25 cellular contexts compared by ENCODE assay signal in the genomic region with DNA sequence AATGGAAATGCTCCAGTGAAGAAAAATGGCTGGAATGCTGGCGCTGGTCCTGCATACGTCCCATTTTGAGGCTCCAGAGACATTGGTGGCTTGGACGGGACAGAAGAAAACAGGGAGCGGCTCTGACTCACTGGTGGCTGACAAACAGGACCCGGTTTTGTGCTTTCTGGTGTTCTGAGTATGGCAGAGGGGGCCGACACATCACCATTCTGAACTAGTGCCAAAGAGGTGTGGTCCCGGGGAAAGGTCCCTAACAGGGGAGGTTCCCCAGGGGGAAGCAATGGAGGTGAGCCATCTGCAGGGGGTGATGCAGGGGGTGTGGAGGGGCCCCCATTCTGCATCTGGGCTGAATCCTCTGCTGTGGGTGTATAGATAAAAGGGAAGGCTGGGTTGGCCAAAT. TPM values are rescaled to one million over a fixed set of nuclear protein-coding genes. Genes with fewer than 3 reads are reported as not detected.
A peak's percentile ranks its signal among the peaks of the same experiment; 100 is the strongest.
DNase-seq lines count a peak whose midpoint lies in the region; ATAC-seq and TF ChIP-seq lines count a peak whose summit lies in the region.
"Had no signal": no experiment of that assay in that cellular context is flagged by ENCODE, and none has a peak within 500 bp of the region (broad histone marks: within the 10 kb centered on the region; RNA-seq: fewer than 3 reads in every experiment).

No MANE protein-coding gene starts in this region.

- no peak overlapping the region for H3K4me3 Mint-ChIP-seq in T-helper 17 cell
- H3K4me3 Mint-ChIP-seq: brain; CD4-positive, CD25-positive, alpha-beta regulatory T cell; nephron had no signal

- TF ChIP-seq POLR2A in esophagus squamous epithelium (IDR thresholded peaks at IDR 0.05) (no peak), ovary (IDR thresholded peaks at IDR 0.05) (no peak)

- ATAC-seq in T-helper 17 cell: no peak
- ATAC-seq in lower lobe of right lung: no peak
- ATAC-seq: left ventricle myocardium superior had no signal

- H3K27ac ChIP-seq in HEK293 (ENCODE audit: extremely low read depth, low read depth, low read length): no peak overlapping the region
- peak overlapping the region in 3 of 4 donors; percentile 28 to 68 (median 49) for H3K27ac ChIP-seq in esophagus squamous epithelium
- H3K27ac ChIP-seq in ovary: no peak overlapping the region
- no peak overlapping the region for H3K27ac ChIP-seq in lower lobe of right lung
- H3K27ac ChIP-seq: Peyer's patch, SJCRH30, spleen had no signal

- H3K4me3 ChIP-seq in HEK293 (ENCODE audit: low read depth, low read length): no peak overlapping the region
- H3K4me3 ChIP-seq in esophagus squamous epithelium: no peak overlapping the region
- H3K4me3 ChIP-seq in ovary: no peak overlapping the region
- H3K4me3 ChIP-seq in lower lobe of right lung: no peak overlapping the region
- H3K4me3 ChIP-seq: Peyer's patch, SJCRH30, spleen had no signal

- intact Hi-C loops in esophagus squamous epithelium (cut with DNase I): no loop called here
- intact Hi-C loops in ovary (cut with DNase I): loop anchor here (5.0 to 10.0 kb wide), 3 partner anchors 147 to 215 kb away; partner anchors contain the start of gene SPATA20 (in 2 of the 4)
- intact Hi-C loops in lower lobe of right lung (cut with DNase I): loop anchor here (10.0 kb wide), 1 partner anchor 145 kb away; no protein-coding TSS in a partner anchor

- peaks cover 1% of the 10 kb centered on the region; the same call in 1 of the 2 replicates for H3K4me1 ChIP-seq in HEK293 (ENCODE audit: control insufficient read depth, insufficient read depth, low read length)
- H3K4me1 ChIP-seq in esophagus squamous epithelium: peaks cover 7 to 76% (median 8%) of the 10 kb centered on the region in 3 donors
- H3K4me1 ChIP-seq in ovary (ENCODE audit: insufficient read depth): peaks cover 1% of the 10 kb centered on the region
- peaks cover 26% of the 10 kb centered on the region for H3K4me1 ChIP-seq in lower lobe of right lung
- H3K4me1 ChIP-seq: SJCRH30 had no signal

- H3K4me1 Mint-ChIP-seq in T-helper 17 cell: peaks cover 30% of the 10 kb centered on the region

- H3K27me3 ChIP-seq in esophagus squamous epithelium (no peaks in the 10 kb centered on the region), ovary (no peaks in the 10 kb centered on the region), lower lobe of right lung (ENCODE audit: low read depth) (no peaks in the 10 kb centered on the region)
- H3K27me3 ChIP-seq: Peyer's patch, SJCRH30, spleen had no signal

- TF ChIP-seq EP300 in ovary (IDR thresholded peaks at IDR 0.05): no peak

- peaks cover 74 to 87% of the 10 kb centered on the region in 2 experiments for H3K36me3 ChIP-seq in HEK293 (ENCODE audit: control insufficient read depth in 2 of 2, insufficient read depth in 1 of 2, low read length in 2 of 2)
- H3K36me3 ChIP-seq in esophagus squamous epithelium: peaks cover 3 to 72% (median 27%) of the 10 kb centered on the region in 3 donors
- H3K36me3 ChIP-seq in ovary: no peaks in the 10 kb centered on the region
- H3K36me3 ChIP-seq in lower lobe of right lung: peaks cover 84% of the 10 kb centered on the region

- peaks cover 14% of the 10 kb centered on the region for H3K36me3 Mint-ChIP-seq in T-helper 17 cell (ENCODE audit: low read depth)

- WGBS in esophagus squamous epithelium, 2 donors: 43 to 74% methylated on average over 4 to 7 of the region's 7 CpGs
- 84% methylated on average over 7 of the region's 7 CpGs for WGBS in ovary, 3 donors

- POLR2A ChIA-PET in HEK293 (lab: Yijun Ruan, JAX): no interaction called here

- H3K27me3 Mint-ChIP-seq in T-helper 17 cell: no peaks in the 10 kb centered on the region
- H3K27me3 Mint-ChIP-seq: brain; CD4-positive, CD25-positive, alpha-beta regulatory T cell had no signal

- CTCF ChIA-PET in HEK293 (lab: Yijun Ruan, JAX): interaction anchor here (0.8 to 8.6 kb wide), 3 partner anchors 72 to 162 kb away, joined by 3 to 200 read pairs (median 8); no protein-coding TSS in a partner anchor

- peak overlapping the region; percentile 81 for H3K27ac Mint-ChIP-seq in T-helper 17 cell
- H3K27ac Mint-ChIP-seq: brain, nephron had no signal

- H3K9me3 ChIP-seq in HEK293 (ENCODE audit: control insufficient read depth, insufficient read depth, low read depth, low read length): no peaks in the 10 kb centered on the region
- H3K9me3 ChIP-seq in T-helper 17 cell (ENCODE audit: control insufficient read depth, low read length, poor library complexity, severe bottlenecking): no peaks in the 10 kb centered on the region
- no peaks in the 10 kb centered on the region for H3K9me3 ChIP-seq in esophagus squamous epithelium
- no peaks in the 10 kb centered on the region for H3K9me3 ChIP-seq in ovary
- no peaks in the 10 kb centered on the region for H3K9me3 ChIP-seq in lower lobe of right lung
- H3K9me3 ChIP-seq: Peyer's patch, SJCRH30, spleen had no signal

- DNase-seq in T-helper 17 cell (no peak), esophagus squamous epithelium (lab: John Stamatoyannopoulos, UW) (no peak), ureter (ENCODE audit: low spot score) (peak; percentile 67), ovary (no peak), lower lobe of right lung (no peak), dedifferentiated amniotic fluid mesenchymal stem cell (ENCODE audit: extremely low spot score) (no peak)
- DNase-seq: activated CD4-positive, alpha-beta T cell treated with anti-CD3 and anti-CD28 coated beads for 1 hour; activated effector memory CD4-positive, alpha-beta T cell treated with anti-CD3 and anti-CD28 coated beads, Interleukin-2, amount 50 U/mL, for 16 hours; activated T-cell treated with anti-CD3 and anti-CD28 coated beads for 4 hours; CD4-positive, CD25-positive, alpha-beta regulatory T cell; cerebellar nuclear complex; left ventricle myocardium superior; midbrain; NCI-H1092; NCI-H1694 treated with DMSO at 0.1 percent for 48 hours; NCI-H2171 treated with DMSO at 0.1 percent for 48 hours; NCI-H526; Peyer's patch; SJCRH30; spleen; T-helper 1 cell; trophoblast cell had no signal

- no peak for TF ChIP-seq CTCF in HEK293 (tag by site-specific recombination; IDR thresholded peaks at IDR 0.05)
- TF ChIP-seq CTCF in esophagus squamous epithelium (IDR thresholded peaks at IDR 0.05): no peak
- no peak for TF ChIP-seq CTCF in ovary (IDR thresholded peaks at IDR 0.05)
- no peak for TF ChIP-seq CTCF in lower lobe of right lung (IDR thresholded peaks at IDR 0.05)

TF ChIP-seq in HEK293, 187 proteins besides CTCF, POLR2A, EP300 and RAD21:
- no peak for TF ChIP-seq ZNF146 (tag by site-specific recombination; IDR thresholded peaks at IDR 0.05)
- TF ChIP-seq GLIS1 (tag by site-specific recombination; IDR thresholded peaks at IDR 0.05): peak; percentile 88
- 0 out of 2 replicates have a peak, but pooled peaks have one; percentile 14 for TF ChIP-seq GLIS2 (tag by site-specific recombination; IDR thresholded peaks at IDR 0.05)

RNA-seq across cellular contexts. Expression of gene ANKRD40, which starts 8.3 kb away (rescaled TPM):
- total RNA-seq in T-helper 17 cell (10 to 100 TPM; 24.3 to 25.6 TPM), esophagus squamous epithelium (10 to 100 TPM; 10.7 to 34.9 (median 17.9) TPM), ureter (42.5 TPM), ovary (10 to 100 TPM; 19.4 to 52.6 (median 42.1) TPM), lower lobe of right lung (49.5 TPM)
- polyA plus RNA-seq in ovary: 10 to 100 TPM; 17.0 to 41.7 TPM

RNA-seq across cellular contexts. Expression of gene LUC7L3, which starts 20.0 kb away (rescaled TPM):
- total RNA-seq in T-helper 17 cell (100 to 1,000 TPM; 129 to 155 TPM), esophagus squamous epithelium (10 to 100 TPM; 18.0 to 95.2 (median 31.5) TPM), ureter (113 TPM), ovary (100 to 1,000 TPM; 103 to 172 (median 139) TPM), lower lobe of right lung (106 TPM)
- polyA plus RNA-seq in ovary: 100 to 1,000 TPM in 1 of 2 donors, 10 to 100 TPM in 1; 96.5 to 148 TPM

Comparison
In these comparisons a context has a peak if more than half of its experiments do, and no peak if none do; other contexts are left out.
1. H3K27ac ChIP-seq: peak in esophagus squamous epithelium (3 of 4); none in HEK293 (single experiment), ovary (0 of 2) and lower lobe of right lung (single experiment).